ENCODE assay signal across 16 cellular contexts in genomic region chr5:160185954-160186353, GRCh38. TPM values are rescaled to one million over a fixed set of nuclear protein-coding genes. Genes with fewer than 3 reads are reported as not detected.
A peak's percentile ranks its signal among the peaks of the same experiment; 100 is the strongest.
DNase-seq lines count a peak whose midpoint lies in the region; ATAC-seq and TF ChIP-seq lines count a peak whose summit lies in the region.
"Had no signal": no experiment of that assay in that cellular context is flagged by ENCODE, and none has a peak within 500 bp of the region (broad histone marks: within the 10 kb centered on the region; RNA-seq: fewer than 3 reads in every experiment).

No MANE protein-coding gene starts in this region.

- H2AK5ac ChIP-seq in mesenchymal stem cell (ENCODE audit: low read length, severe bottlenecking) = no peak overlapping the region

- 42% methylated on average over 3 of the region's 3 CpGs for WGBS in mesenchymal stem cell

- H3K27me3 ChIP-seq in BLaER1 (peaks cover 9% of the 10 kb centered on the region; the same call in 1 of the 2 replicates), mesenchymal stem cell (ENCODE audit: control insufficient read depth in 1 of 2, insufficient read depth in 1 of 2, low read length in 2 of 2) (no peaks in the 10 kb centered on the region)

- peak overlapping the region in 1 of 2 experiments; percentile 95 for H2BK12ac ChIP-seq in mesenchymal stem cell (ENCODE audit: low read length in 2 of 2)

- intact Hi-C loops in left colon (cut with DNase I, micrococcal nuclease) = no loop called here

- no peaks in the 10 kb centered on the region for H4K20me1 ChIP-seq in BLaER1

- CTCF ChIA-PET in WTC11 (lab: Charles Lee) = no interaction called here

- no peak overlapping the region for H2BK15ac ChIP-seq in mesenchymal stem cell (ENCODE audit: low read depth, poor library complexity, severe bottlenecking)

- H3K9me3 Mint-ChIP-seq in WTC11 = peaks cover 19% of the 10 kb centered on the region

- peaks cover 29% of the 10 kb centered on the region for H3K4me1 Mint-ChIP-seq in WTC11

- H3K79me1 ChIP-seq in mesenchymal stem cell (replicated peaks; ENCODE audit: low read length, poor library complexity, severe bottlenecking) = no peaks in the 10 kb centered on the region

- peak overlapping the region in 1 of 2 experiments; percentile 30 for H3K18ac ChIP-seq in mesenchymal stem cell (ENCODE audit: low read depth in 1 of 2, low read length in 2 of 2)

- peak; percentile 40 for DNase-seq in GM12865 (ENCODE audit: low read depth)
- DNase-seq in WTC11 (ENCODE audit: low spot score) = no peak
- DNase-seq in mesenchymal stem cell = no peak
- DNase-seq in left colon = no peak
- DNase-seq in HUDEP-2 (lab: John Stamatoyannopoulos, UW; ENCODE audit: unreplicated experiment in 76 of 76) = no peak
- no peak for DNase-seq in SW480 (ENCODE audit: low spot score)
- DNase-seq: CD4-positive, alpha-beta memory T cell; DMS79; IMR-90; NCI-H1105 treated with DMSO at 0.1 percent for 48 hours; NCI-H187; NCI-H345; NCI-H69 had no signal

- TF ChIP-seq CTCF in GM12865 (IDR thresholded peaks at IDR 0.05; ENCODE audit: insufficient read depth, low read depth, low read length, missing control alignments) (no peak), WTC11 (IDR thresholded peaks at IDR 0.05) (no peak)

- no peak overlapping the region for H3K9ac ChIP-seq in BLaER1
- H3K9ac ChIP-seq in mesenchymal stem cell (ENCODE audit: low read length) = no peak overlapping the region

- H4K91ac ChIP-seq in mesenchymal stem cell (ENCODE audit: low read length) = no peak overlapping the region

- H3K36me3 ChIP-seq in BLaER1 (no peaks in the 10 kb centered on the region), mesenchymal stem cell (ENCODE audit: control insufficient read depth in 1 of 2, insufficient read depth in 2 of 2, low read depth in 1 of 2, low read length in 2 of 2) (no peaks in the 10 kb centered on the region)

- POLR2A ChIA-PET in WTC11 (lab: Charles Lee) = no interaction called here

- H3K27ac ChIP-seq in BLaER1 (no peak overlapping the region), mesenchymal stem cell (ENCODE audit: low read length, poor library complexity, severe bottlenecking) (no peak overlapping the region)
- H3K27ac ChIP-seq: RWPE1 had no signal

- H3K9me3 ChIP-seq in BLaER1 (peaks cover 16% of the 10 kb centered on the region), mesenchymal stem cell (ENCODE audit: control insufficient read depth, low read length) (peaks cover 6% of the 10 kb centered on the region)

- no peak overlapping the region for H3K4me3 Mint-ChIP-seq in WTC11

- H3K4me3 ChIP-seq in BLaER1 (no peak overlapping the region), GM12865 (ENCODE audit: low read depth, low read length) (no peak overlapping the region), mesenchymal stem cell (ENCODE audit: insufficient read depth in 1 of 2, low read depth in 1 of 2, low read length in 2 of 2) (no peak overlapping the region)

- H4K8ac ChIP-seq in mesenchymal stem cell (ENCODE audit: low read length) = no peak overlapping the region

- ATAC-seq in WTC11 (no peak), left colon (no peak), HG03460 (IDR thresholded peaks at IDR 0.05; ENCODE audit: unreplicated experiment) (no peak)

- no peak overlapping the region for H2BK5ac ChIP-seq in mesenchymal stem cell (ENCODE audit: low read depth, low read length, poor library complexity, severe bottlenecking)

- H3K4ac ChIP-seq in mesenchymal stem cell (ENCODE audit: low read depth in 1 of 2, low read length in 2 of 2) = no peak overlapping the region

- H3K36me3 Mint-ChIP-seq in WTC11 = peaks cover 18% of the 10 kb centered on the region
- H3K36me3 Mint-ChIP-seq: CD4-positive, alpha-beta memory T cell had no signal

- H3K4me2 ChIP-seq in BLaER1 (peak overlapping the region; percentile 48), mesenchymal stem cell (ENCODE audit: low read length, poor library complexity, severe bottlenecking) (no peak overlapping the region)

- no peak overlapping the region for H2BK120ac ChIP-seq in mesenchymal stem cell (ENCODE audit: low read depth, low read length)

- H3K14ac ChIP-seq in mesenchymal stem cell (ENCODE audit: low read length in 2 of 2) = peak overlapping the region in 1 of 2 experiments; percentile 22

- H3K27ac Mint-ChIP-seq in WTC11 = 0 out of 2 replicates have a peak overlapping the region, but pooled peaks have one; percentile 93
- H3K27ac Mint-ChIP-seq: CD4-positive, alpha-beta memory T cell had no signal

- H3K27me3 Mint-ChIP-seq in WTC11 (ENCODE audit: low read depth) = peaks cover 13% of the 10 kb centered on the region; the same call in 1 of the 2 replicates

- H3K4me1 ChIP-seq in BLaER1 = peaks cover 39% of the 10 kb centered on the region
- H3K4me1 ChIP-seq in mesenchymal stem cell (ENCODE audit: control insufficient read depth, insufficient read depth, low read depth, low read length) = peaks cover 12% of the 10 kb centered on the region

- no peak overlapping the region for H3K23ac ChIP-seq in mesenchymal stem cell (ENCODE audit: low read length in 2 of 2)

- peak overlapping the region; percentile 65 for H2AFZ ChIP-seq in mesenchymal stem cell (ENCODE audit: low read depth, low read length)

TF ChIP-seq in WTC11, 78 proteins besides CTCF, POLR2A, EP300 and RAD21 (continues in another document):
- TF ChIP-seq, protein P1, sequence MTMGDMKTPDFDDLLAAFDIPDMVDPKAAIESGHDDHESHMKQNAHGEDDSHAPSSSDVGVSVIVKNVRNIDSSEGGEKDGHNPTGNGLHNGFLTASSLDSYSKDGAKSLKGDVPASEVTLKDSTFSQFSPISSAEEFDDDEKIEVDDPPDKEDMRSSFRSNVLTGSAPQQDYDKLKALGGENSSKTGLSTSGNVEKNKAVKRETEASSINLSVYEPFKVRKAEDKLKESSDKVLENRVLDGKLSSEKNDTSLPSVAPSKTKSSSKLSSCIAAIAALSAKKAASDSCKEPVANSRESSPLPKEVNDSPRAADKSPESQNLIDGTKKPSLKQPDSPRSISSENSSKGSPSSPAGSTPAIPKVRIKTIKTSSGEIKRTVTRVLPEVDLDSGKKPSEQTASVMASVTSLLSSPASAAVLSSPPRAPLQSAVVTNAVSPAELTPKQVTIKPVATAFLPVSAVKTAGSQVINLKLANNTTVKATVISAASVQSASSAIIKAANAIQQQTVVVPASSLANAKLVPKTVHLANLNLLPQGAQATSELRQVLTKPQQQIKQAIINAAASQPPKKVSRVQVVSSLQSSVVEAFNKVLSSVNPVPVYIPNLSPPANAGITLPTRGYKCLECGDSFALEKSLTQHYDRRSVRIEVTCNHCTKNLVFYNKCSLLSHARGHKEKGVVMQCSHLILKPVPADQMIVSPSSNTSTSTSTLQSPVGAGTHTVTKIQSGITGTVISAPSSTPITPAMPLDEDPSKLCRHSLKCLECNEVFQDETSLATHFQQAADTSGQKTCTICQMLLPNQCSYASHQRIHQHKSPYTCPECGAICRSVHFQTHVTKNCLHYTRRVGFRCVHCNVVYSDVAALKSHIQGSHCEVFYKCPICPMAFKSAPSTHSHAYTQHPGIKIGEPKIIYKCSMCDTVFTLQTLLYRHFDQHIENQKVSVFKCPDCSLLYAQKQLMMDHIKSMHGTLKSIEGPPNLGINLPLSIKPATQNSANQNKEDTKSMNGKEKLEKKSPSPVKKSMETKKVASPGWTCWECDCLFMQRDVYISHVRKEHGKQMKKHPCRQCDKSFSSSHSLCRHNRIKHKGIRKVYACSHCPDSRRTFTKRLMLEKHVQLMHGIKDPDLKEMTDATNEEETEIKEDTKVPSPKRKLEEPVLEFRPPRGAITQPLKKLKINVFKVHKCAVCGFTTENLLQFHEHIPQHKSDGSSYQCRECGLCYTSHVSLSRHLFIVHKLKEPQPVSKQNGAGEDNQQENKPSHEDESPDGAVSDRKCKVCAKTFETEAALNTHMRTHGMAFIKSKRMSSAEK (CRISPR knock-in tag; IDR thresholded peaks at IDR 0.05; ENCODE audit: borderline replicate concordance) = no peak
- TF ChIP-seq SOX15 (CRISPR knock-in tag; IDR thresholded peaks at IDR 0.05) (no peak), USF2 (CRISPR knock-in tag; IDR thresholded peaks at IDR 0.05) (no peak), ZNF138 (CRISPR knock-in tag; conservative IDR thresholded peaks at IDR 0.05) (no peak), FOXP4 (CRISPR knock-in tag; IDR thresholded peaks at IDR 0.05) (no peak), IRF1 (CRISPR knock-in tag; IDR thresholded peaks at IDR 0.05) (no peak), CBFB (CRISPR knock-in tag; IDR thresholded peaks at IDR 0.05; ENCODE audit: low read depth) (no peak), ETV6 (CRISPR knock-in tag; IDR thresholded peaks at IDR 0.05) (no peak)

RNA-seq across cellular contexts. Expression of gene FABP6, which starts 43.4 kb away (rescaled TPM):
- total RNA-seq in WTC11 (2021) (2.3 to 4.9 TPM (median 2.9 TPM) in 3 replicates), left colon (not detected)
- not detected for polyA plus RNA-seq in mesenchymal stem cell (2013, experiment 1 of 2)
- polyA plus RNA-seq in mesenchymal stem cell (2013, experiment 2 of 2) = 0.10 TPM
- total RNA-seq: CD4-positive, alpha-beta memory T cell; IMR-90 had no signal
- polyA plus RNA-seq: CD4-positive, alpha-beta memory T cell; IMR-90 had no signal
